20 cellular contexts compared by ENCODE assay signal in genomic region chr15:61118885-61119284, GRCh38.
A peak's percentile ranks its signal among the peaks of the same experiment; 100 is the strongest.
DNase-seq lines count a peak whose midpoint lies in the region; ATAC-seq, FAIRE-seq and TF ChIP-seq lines count a peak whose summit lies in the region.
"Had no signal": no experiment of that assay in that cellular context is flagged by ENCODE, and none has a peak within 500 bp of the region (broad histone marks: within the 10 kb centered on the region; RNA-seq: fewer than 3 reads in every experiment).

No MANE protein-coding gene starts in this region.

- H3K4me3 ChIP-seq in HepG2 (replicated peaks in 1 of 3; ENCODE audit: insufficient read depth in 1 of 3, low read depth in 2 of 3, low read length in 3 of 3) = no peak overlapping the region
- no peak overlapping the region for H3K4me3 ChIP-seq in right lobe of liver
- H3K4me3 ChIP-seq: ascending aorta, gastrocnemius medialis, HAP-1, spleen had no signal

- H3K27me3 ChIP-seq in HepG2 (ENCODE audit: control insufficient read depth in 1 of 2, insufficient read depth in 2 of 2, low read length in 2 of 2) (peaks cover 0 to 8% of the 10 kb centered on the region in 2 experiments; a peak in 2 of 5 replicates), right lobe of liver (no peaks in the 10 kb centered on the region), foreskin keratinocyte (no peaks in the 10 kb centered on the region)
- H3K27me3 ChIP-seq: ascending aorta, gastrocnemius medialis, spleen had no signal

- H3K9me3 ChIP-seq in HepG2 (ENCODE audit: low read length) (no peaks in the 10 kb centered on the region), right lobe of liver (no peaks in the 10 kb centered on the region)
- H3K9me3 ChIP-seq: ascending aorta, Caco-2, gastrocnemius medialis, HAP-1, spleen had no signal

- TF ChIP-seq CTCF in HepG2 (CRISPR knock-in tag; IDR thresholded peaks at IDR 0.05) (peak; percentile 26; the same call in 1 of the 2 replicates), right lobe of liver (IDR thresholded peaks at IDR 0.05) (peak in 1 of 4 donors; percentile 11), foreskin keratinocyte (conservative IDR thresholded peaks at IDR 0.05) (peak; percentile 30)

- intact Hi-C loops in HepG2 (cut with micrococcal nuclease; ENCODE audit: unreplicated experiment) = no loop called here
- intact Hi-C loops in right lobe of liver (cut with DNase I) = no loop called here

- ATAC-seq in HepG2 (no peak), right lobe of liver (no peak), foreskin keratinocyte (no peak), HG03097 (IDR thresholded peaks at IDR 0.05; ENCODE audit: low FRiP score, unreplicated experiment) (no peak), GM21786 (IDR thresholded peaks at IDR 0.05; ENCODE audit: unreplicated experiment) (no peak)
- ATAC-seq: gastrocnemius medialis; stimulated activated naive CD8-positive, alpha-beta T cell treated with anti-CD3 and anti-CD28 coated beads, Interleukin-15, amount 100 ng/mL, for 72 hours had no signal

- TF ChIP-seq EP300 in HepG2 (IDR thresholded peaks at IDR 0.05; ENCODE audit: low read depth in 2 of 2, low read length in 2 of 2) = no peak
- TF ChIP-seq EP300 in HepG2 (CRISPR knock-in tag; IDR thresholded peaks at IDR 0.05; ENCODE audit: borderline replicate concordance) = no peak

- DNase-seq in HepG2 (ENCODE audit: low spot score) = no peak
- DNase-seq in right lobe of liver = no peak
- DNase-seq in SK-MEL-5 (ENCODE audit: low read depth, low spot score) = peak; percentile 6
- no peak for DNase-seq in foreskin keratinocyte
- DNase-seq in dedifferentiated amniotic fluid mesenchymal stem cell (ENCODE audit: extremely low spot score) = no peak
- no peak for DNase-seq in NCI-H146 treated with DMSO at 0.1 percent for 48 hours (lab: John Stamatoyannopoulos, UW; ENCODE audit: unreplicated experiment)
- DNase-seq: activated gamma-delta T cell; Caco-2; gastrocnemius medialis; NCI-H1694; NCI-H524 treated with DMSO at 0.1 percent for 48 hours; SHP77; spleen; stimulated activated naive CD8-positive, alpha-beta T cell treated with anti-CD3 and anti-CD28 coated beads, Interleukin-15, amount 100 ng/mL, for 72 hours had no signal

- no peak overlapping the region for H3K9ac ChIP-seq in HepG2 (ENCODE audit: insufficient read depth, low read depth, low read length)

- H3K4me1 ChIP-seq in HepG2 (ENCODE audit: insufficient read depth, low read length) = no peaks in the 10 kb centered on the region
- no peaks in the 10 kb centered on the region for H3K4me1 ChIP-seq in right lobe of liver
- no peaks in the 10 kb centered on the region for H3K4me1 ChIP-seq in foreskin keratinocyte
- H3K4me1 ChIP-seq: ascending aorta, Caco-2, HAP-1, spleen had no signal

- no peaks in the 10 kb centered on the region for H4K20me1 ChIP-seq in HepG2 (ENCODE audit: insufficient read depth, low read length)

- in situ Hi-C loops in HepG2 (cut with HindIII; ENCODE audit: extremely low pct_ligation_motif_present, low pct_unique_long_range_greater_than_20kb) = no loop called here
- in situ Hi-C loops in SK-MEL-5 (cut with HindIII; ENCODE audit: low pct_unique_long_range_greater_than_20kb, low sequenced_read_pairs) = no loop called here

- no TSS peak for BruUV-seq in HepG2 (replicated peaks; lab: Mats Ljungman, UMichigan)

- H3K36me3 ChIP-seq in HepG2 (replicated peaks in 1 of 2; ENCODE audit: control insufficient read depth in 1 of 2, insufficient read depth in 2 of 2, low read length in 2 of 2) = no peaks in the 10 kb centered on the region
- no peaks in the 10 kb centered on the region for H3K36me3 ChIP-seq in right lobe of liver
- H3K36me3 ChIP-seq: ascending aorta, gastrocnemius medialis, HAP-1, spleen had no signal

- no peaks in the 10 kb centered on the region for H3K79me2 ChIP-seq in HepG2 (ENCODE audit: insufficient read depth, low read length)

- POLR2A ChIA-PET in HepG2 (lab: Yijun Ruan, JAX) = no interaction called here

- WGBS in HepG2 (ENCODE audit: low lambda C conversion rate) = 34% methylated on average over 11 of the region's 11 CpGs
- WGBS in right lobe of liver (ENCODE audit: insufficient coverage, low coverage, low lambda C conversion rate, missing lambda C conversion rate) = 86% methylated on average over 9 of the region's 11 CpGs

- FAIRE-seq in HepG2 (lab: Jason Lieb, UNC) = no peak
- FAIRE-seq: islet of Langerhans, TTC549 had no signal

- H2AFZ ChIP-seq in HepG2 (ENCODE audit: low read length) = no peak overlapping the region

- TF ChIP-seq POLR2A in HepG2 (IDR thresholded peaks at IDR 0.05; ENCODE audit: insufficient read depth in 1 of 2, low read depth in 2 of 2, low read length in 2 of 2) = no peak
- no peak for TF ChIP-seq POLR2A in right lobe of liver (IDR thresholded peaks at IDR 0.05)

- no peak overlapping the region for H3K27ac ChIP-seq in HepG2 (ENCODE audit: extremely low read length, insufficient read depth, low read length)
- no peak overlapping the region for H3K27ac ChIP-seq in right lobe of liver
- no peak overlapping the region for H3K27ac ChIP-seq in foreskin keratinocyte
- H3K27ac ChIP-seq: ascending aorta, gastrocnemius medialis, spleen had no signal

- TF ChIP-seq RAD21 in HepG2 (CRISPR knock-in tag; IDR thresholded peaks at IDR 0.05) = no peak

- no peak overlapping the region for H3K4me2 ChIP-seq in HepG2 (ENCODE audit: low read depth, low read length)

- CTCF ChIA-PET in HepG2 (lab: Yijun Ruan, JAX; ENCODE audit: low intra/inter-chr PET ratio, low total read pairs) = no interaction called here

TF ChIP-seq in HepG2, 621 proteins besides CTCF, POLR2A, EP300 and RAD21:
- no peak for TF ChIP-seq ONECUT2 (CRISPR knock-in tag; IDR thresholded peaks at IDR 0.05)
- TF ChIP-seq, protein P1, sequence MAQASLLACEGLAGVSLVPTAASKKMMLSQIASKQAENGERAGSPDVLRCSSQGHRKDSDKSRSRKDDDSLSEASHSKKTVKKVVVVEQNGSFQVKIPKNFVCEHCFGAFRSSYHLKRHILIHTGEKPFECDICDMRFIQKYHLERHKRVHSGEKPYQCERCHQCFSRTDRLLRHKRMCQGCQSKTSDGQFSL (CRISPR knock-in tag; IDR thresholded peaks at IDR 0.05) = peak; percentile 60; the same call in 1 of the 2 replicates
